ENCODE assay signal across 19 cellular contexts in genomic region chr10:72132854-72133253, GRCh38. TPM values are rescaled to one million over a fixed set of nuclear protein-coding genes. Genes with fewer than 3 reads are reported as not detected.
DNase-seq lines count a peak whose midpoint lies in the region; ATAC-seq, FAIRE-seq and TF ChIP-seq lines count a peak whose summit lies in the region.
"Had no signal": no experiment of that assay in that cellular context is flagged by ENCODE, and none has a peak within 500 bp of the region (broad histone marks: within the 10 kb centered on the region; RNA-seq: fewer than 3 reads in every experiment).

No MANE protein-coding gene starts in this region.

- no peak overlapping the region for H3K4me3 Mint-ChIP-seq in stimulated activated naive CD8-positive, alpha-beta T cell treated with anti-CD3 and anti-CD28 coated beads, Interleukin-15, Interleukin-2, amounts not matched to agents 100 ng/mL and 50 ng/mL, for 24 hours
- no peak overlapping the region for H3K4me3 Mint-ChIP-seq in GM23338
- H3K4me3 Mint-ChIP-seq: brain had no signal

- no peaks in the 10 kb centered on the region for H3K27me3 Mint-ChIP-seq in stimulated activated naive CD8-positive, alpha-beta T cell treated with anti-CD3 and anti-CD28 coated beads, Interleukin-15, Interleukin-2, amounts not matched to agents 100 ng/mL and 50 ng/mL, for 24 hours
- no peaks in the 10 kb centered on the region for H3K27me3 Mint-ChIP-seq in GM23338 (ENCODE audit: insufficient read depth, low read depth, poor library complexity)
- H3K27me3 Mint-ChIP-seq: brain had no signal

- H3K4me1 Mint-ChIP-seq in stimulated activated naive CD8-positive, alpha-beta T cell treated with anti-CD3 and anti-CD28 coated beads, Interleukin-15, Interleukin-2, amounts not matched to agents 100 ng/mL and 50 ng/mL, for 24 hours (ENCODE audit: low read depth) = peaks cover 41% of the 10 kb centered on the region
- H3K4me1 Mint-ChIP-seq in GM23338 = peaks cover 13% of the 10 kb centered on the region; the same call in 2 of the 3 replicates

- intact Hi-C loops in Panc1 (cut with micrococcal nuclease; ENCODE audit: unreplicated experiment) (no loop called here), kidney (cut with DNase I) (no loop called here)

- no peak for DNase-seq in stimulated activated naive CD8-positive, alpha-beta T cell treated with anti-CD3 and anti-CD28 coated beads, Interleukin-15, Interleukin-2, amounts not matched to agents 100 U/mL and 50 U/mL, for 24 hours
- no peak for DNase-seq in GM23338 (ENCODE audit: low spot score)
- DNase-seq in Panc1 (ENCODE audit: low read depth, low spot score) = no peak
- DNase-seq in DMS153 treated with DMSO at 0.1 percent for 48 hours (lab: John Stamatoyannopoulos, UW; ENCODE audit: unreplicated experiment) = no peak
- no peak for DNase-seq in activated gamma-delta T cell (lab: John Stamatoyannopoulos, UW)
- DNase-seq in kidney = no peak
- DNase-seq: activated CD4-positive, alpha-beta T cell treated with anti-CD3 and anti-CD28 coated beads, Interleukin-2, amount 50 U/mL, for 1 hour; adrenal gland; BE2C; Calu3; NCI-H1105 treated with DMSO at 0.1 percent for 48 hours; NCI-H2029 treated with DMSO at 0.1 percent for 48 hours; NCI-H774; stimulated activated CD8-positive, alpha-beta memory T cell treated with anti-CD3 and anti-CD28 coated beads, Interleukin-4, amount 100 ng/mL, for 48 hours; T-helper 9 cell had no signal

- no peaks in the 10 kb centered on the region for H3K9me3 ChIP-seq in Panc1 (ENCODE audit: control insufficient read depth, insufficient read depth, low read depth, low read length)
- no peaks in the 10 kb centered on the region for H3K9me3 ChIP-seq in kidney (ENCODE audit: control insufficient read depth in 1 of 2, low read length in 2 of 2)
- H3K9me3 ChIP-seq: adrenal gland, BE2C had no signal

- H3K4me3 ChIP-seq in GM23338 (no peak overlapping the region), Panc1 (ENCODE audit: low read depth in 2 of 2, low read length in 2 of 2) (no peak overlapping the region), kidney (ENCODE audit: low read length in 2 of 2) (no peak overlapping the region)
- H3K4me3 ChIP-seq: adrenal gland had no signal

- no peaks in the 10 kb centered on the region for H4K20me1 ChIP-seq in GM23338 (replicated peaks; ENCODE audit: insufficient read depth)

- H3K4me1 ChIP-seq in GM23338 (ENCODE audit: insufficient read depth) (peaks cover 3% of the 10 kb centered on the region; the same call in 1 of the 2 replicates), Panc1 (ENCODE audit: control insufficient read depth, insufficient read depth, low read length) (peaks cover 19% of the 10 kb centered on the region), kidney (ENCODE audit: control insufficient read depth in 1 of 2, insufficient read depth in 1 of 2, low read depth in 1 of 2, low read length in 2 of 2) (no peaks in the 10 kb centered on the region)
- H3K4me1 ChIP-seq: BE2C had no signal

- no peak overlapping the region for H3K9ac ChIP-seq in kidney (ENCODE audit: low read length in 2 of 2)

- no peaks in the 10 kb centered on the region for H3K9me3 Mint-ChIP-seq in stimulated activated naive CD8-positive, alpha-beta T cell treated with anti-CD3 and anti-CD28 coated beads, Interleukin-15, Interleukin-2, amounts not matched to agents 100 ng/mL and 50 ng/mL, for 24 hours
- H3K9me3 Mint-ChIP-seq in GM23338 = peaks cover 8% of the 10 kb centered on the region; the same call in 2 of the 3 replicates
- H3K9me3 Mint-ChIP-seq: activated T-helper 2 cell treated with anti-CD3 and anti-CD28 coated beads, Interferon-gamma antibody, Interleukin-2, Interleukin-4, amounts not matched to agents 10 μg/mL and 5 μg/mL and 100 μg/mL, durations not matched to agents 14 hours and 24 hours and 36 hours had no signal

- no TSS peak for BruUV-seq in Panc1 (replicated peaks; lab: Mats Ljungman, UMichigan)

- no peaks in the 10 kb centered on the region for H3K27me3 ChIP-seq in GM23338 (ENCODE audit: insufficient read depth)
- no peaks in the 10 kb centered on the region for H3K27me3 ChIP-seq in Panc1 (ENCODE audit: control insufficient read depth, insufficient read depth, low read length)
- H3K27me3 ChIP-seq: adrenal gland, BE2C had no signal

- FAIRE-seq in kidney (lab: Jason Lieb, UNC) = no peak

- H3K4me2 ChIP-seq in GM23338 = no peak overlapping the region

- no peaks in the 10 kb centered on the region for H3K79me2 ChIP-seq in GM23338 (replicated peaks; ENCODE audit: insufficient read depth)

- peaks cover 37% of the 10 kb centered on the region for H3K36me3 Mint-ChIP-seq in stimulated activated naive CD8-positive, alpha-beta T cell treated with anti-CD3 and anti-CD28 coated beads, Interleukin-15, Interleukin-2, amounts not matched to agents 100 ng/mL and 50 ng/mL, for 24 hours (ENCODE audit: low read depth)
- H3K36me3 Mint-ChIP-seq in GM23338 (ENCODE audit: low read depth) = peaks cover 18% of the 10 kb centered on the region

- no peak for ATAC-seq in stimulated activated naive CD8-positive, alpha-beta T cell treated with anti-CD3 and anti-CD28 coated beads, Interleukin-15, Interleukin-2, amounts not matched to agents 100 U/mL and 50 U/mL, for 24 hours
- ATAC-seq in GM23338 = no peak
- no peak for ATAC-seq in Panc1
- ATAC-seq in GM19023 (IDR thresholded peaks at IDR 0.05; ENCODE audit: unreplicated experiment) = no peak

- H3K36me3 ChIP-seq in GM23338 (ENCODE audit: insufficient read depth) (no peaks in the 10 kb centered on the region; the same call in 1 of the 2 replicates), Panc1 (ENCODE audit: control insufficient read depth, insufficient read depth, low read length) (peaks cover 5% of the 10 kb centered on the region; the same call in 1 of the 2 replicates), kidney (ENCODE audit: control insufficient read depth in 1 of 2, insufficient read depth in 2 of 2, low read length in 2 of 2) (no peaks in the 10 kb centered on the region)
- H3K36me3 ChIP-seq: BE2C had no signal

- POLR2A ChIA-PET in Panc1 (lab: Charles Lee) = interaction anchor here (0.6 kb wide), 1 partner anchor 179 kb away, joined by 3 read pairs; no protein-coding TSS in a partner anchor

- H3K27ac ChIP-seq in GM23338 (ENCODE audit: low read depth) (0 out of 2 replicates have a peak overlapping the region, but pooled peaks have one; percentile 36), Panc1 (ENCODE audit: low read length) (peak overlapping the region; percentile 65), kidney (ENCODE audit: low read depth in 2 of 2, low read length in 2 of 2) (no peak overlapping the region)

- in situ Hi-C loops in Panc1 (cut with HindIII; ENCODE audit: low pct_unique_long_range_greater_than_20kb, low sequenced_read_pairs) = no loop called here

- no peak overlapping the region for H2AFZ ChIP-seq in GM23338

- H3K9me2 ChIP-seq in GM23338 (ENCODE audit: insufficient read depth) = no peaks in the 10 kb centered on the region

- H3F3A ChIP-seq in GM23338 (replicated peaks; ENCODE audit: low read depth) = no peaks in the 10 kb centered on the region

- peak overlapping the region; percentile 24 for H3K27ac Mint-ChIP-seq in stimulated activated naive CD8-positive, alpha-beta T cell treated with anti-CD3 and anti-CD28 coated beads, Interleukin-15, Interleukin-2, amounts not matched to agents 100 ng/mL and 50 ng/mL, for 24 hours
- H3K27ac Mint-ChIP-seq in GM23338 = no peak overlapping the region

- TF ChIP-seq CTCF in GM23338 (conservative IDR thresholded peaks at IDR 0.05; ENCODE audit: low read depth in 2 of 2) = no peak
- TF ChIP-seq CTCF in Panc1 (IDR thresholded peaks at IDR 0.05) = no peak
- no peak for TF ChIP-seq CTCF in kidney (IDR thresholded peaks at IDR 0.05; ENCODE audit: borderline replicate concordance, extremely low read depth, insufficient read depth)

- CTCF ChIA-PET in Panc1 (lab: Charles Lee) = interaction anchor here (0.7 to 1.1 kb wide), 2 partner anchors 41 to 943 kb away, joined by 3 to 4 read pairs; no protein-coding TSS in a partner anchor

RNA-seq across cellular contexts. Expression of gene SPOCK2, which starts 44.5 kb away (rescaled TPM):
- 2.6 and 3.6 TPM in 2 replicates for total RNA-seq in GM23338 (2014; rRNA removed; shearing (Covaris generic))
- 1.2 and 1.3 TPM in 2 replicates for polyA plus RNA-seq in GM23338 (2016; fragmentation: Nextera tagmentation; extraction: Ambion mirVana)
- 4.8 TPM for total RNA-seq in Panc1 (2021; ENCODE audit: unreplicated experiment)
- 4.2 TPM for polyA plus RNA-seq in Panc1 (2012; ENCODE audit: insufficient read length)
- total RNA-seq in kidney = 19.7 TPM
- 103 TPM for polyA plus RNA-seq in kidney (ENCODE audit: insufficient read depth, low read depth, low replicate concordance)

Comparison
In these comparisons a context has a peak if more than half of its experiments do, and no peak if none do; other contexts are left out.
1. H3K27ac ChIP-seq: peak in GM23338 (single experiment) and Panc1 (single experiment); none in kidney (0 of 2).